In the genomic region with DNA sequence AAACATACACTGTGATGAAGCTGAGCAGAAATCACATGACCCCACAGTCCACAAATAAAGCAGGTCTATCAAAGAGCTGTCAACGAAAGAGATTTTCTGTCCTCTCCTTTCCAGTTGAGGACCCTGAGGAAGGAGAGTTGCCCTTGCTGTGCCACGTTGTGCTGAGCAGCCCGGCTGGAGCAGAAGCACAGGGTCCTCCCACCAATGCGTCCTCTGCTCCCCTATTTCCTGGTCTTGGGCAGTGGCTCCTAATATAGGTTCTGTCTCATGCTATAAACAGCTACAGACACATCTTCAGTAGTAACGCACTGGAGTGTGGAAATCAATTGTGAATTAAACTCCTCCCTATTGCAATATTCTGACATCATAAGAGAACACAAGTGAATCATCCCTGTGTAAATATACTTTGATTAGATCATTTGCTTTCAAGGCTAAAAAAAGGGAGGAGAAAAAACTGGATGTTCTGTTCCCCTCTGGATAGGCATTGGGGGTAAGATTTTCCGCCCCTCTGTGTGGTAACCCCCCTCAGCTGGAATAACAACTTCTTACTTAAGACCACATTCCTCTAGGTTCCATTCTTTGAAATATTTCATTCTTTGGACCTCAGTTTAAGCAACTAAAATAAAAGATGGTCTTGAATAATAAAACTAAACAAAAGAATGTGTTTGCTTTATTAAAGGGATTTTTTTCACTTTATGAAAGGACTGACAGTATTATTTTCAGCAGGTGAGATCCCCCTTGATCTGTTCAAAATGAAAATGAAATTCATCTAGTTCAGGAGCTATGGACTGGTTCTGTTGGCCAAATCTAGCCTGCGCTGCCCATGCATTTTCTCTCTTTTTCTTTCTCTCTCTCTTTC, we compare ENCODE assay signal across 1 cellular context.
A peak's percentile ranks its signal among the peaks of the same experiment; 100 is the strongest.
TF ChIP-seq lines count a peak whose summit lies in the region.

No MANE protein-coding gene starts in this region.

TF ChIP-seq in HepG2, 621 proteins besides CTCF, POLR2A, EP300 and RAD21 (continued from another document and continues in another):
- TF ChIP-seq, protein P1, sequence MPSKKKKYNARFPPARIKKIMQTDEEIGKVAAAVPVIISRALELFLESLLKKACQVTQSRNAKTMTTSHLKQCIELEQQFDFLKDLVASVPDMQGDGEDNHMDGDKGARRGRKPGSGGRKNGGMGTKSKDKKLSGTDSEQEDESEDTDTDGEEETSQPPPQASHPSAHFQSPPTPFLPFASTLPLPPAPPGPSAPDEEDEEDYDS (CRISPR knock-in tag; IDR thresholded peaks at IDR 0.05): no peak; the same call in 1 of the 2 replicates
- no peak for TF ChIP-seq ZNF782 (CRISPR knock-in tag; IDR thresholded peaks at IDR 0.05; ENCODE audit: borderline replicate concordance)
- no peak for TF ChIP-seq RFXANK (CRISPR knock-in tag; IDR thresholded peaks at IDR 0.05)
- no peak for TF ChIP-seq SPEN (CRISPR knock-in tag; IDR thresholded peaks at IDR 0.05; ENCODE audit: low read depth)
- TF ChIP-seq ZNF629 (CRISPR knock-in tag; conservative IDR thresholded peaks at IDR 0.05): no peak
- TF ChIP-seq NFIB (CRISPR knock-in tag; IDR thresholded peaks at IDR 0.05; ENCODE audit: borderline replicate concordance): no peak
- no peak for TF ChIP-seq ZNF790 (CRISPR knock-in tag; IDR thresholded peaks at IDR 0.05; ENCODE audit: borderline replicate concordance)
- TF ChIP-seq, protein P2, sequence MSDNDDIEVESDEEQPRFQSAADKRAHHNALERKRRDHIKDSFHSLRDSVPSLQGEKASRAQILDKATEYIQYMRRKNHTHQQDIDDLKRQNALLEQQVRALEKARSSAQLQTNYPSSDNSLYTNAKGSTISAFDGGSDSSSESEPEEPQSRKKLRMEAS (IDR thresholded peaks at IDR 0.05): no peak
- no peak for TF ChIP-seq MATR3 (CRISPR knock-in tag; IDR thresholded peaks at IDR 0.05)
- TF ChIP-seq ZNF205 (CRISPR knock-in tag; IDR thresholded peaks at IDR 0.05): no peak
- TF ChIP-seq ZNF567 (CRISPR knock-in tag; IDR thresholded peaks at IDR 0.05; ENCODE audit: borderline replicate concordance): no peak
- TF ChIP-seq HMGA1 (CRISPR knock-in tag; conservative IDR thresholded peaks at IDR 0.05): no peak
- TF ChIP-seq ZNF619 (CRISPR knock-in tag; IDR thresholded peaks at IDR 0.05): no peak
- TF ChIP-seq AKAP8 (CRISPR knock-in tag; IDR thresholded peaks at IDR 0.05): no peak
- TF ChIP-seq NR3C1 (CRISPR knock-in tag; IDR thresholded peaks at IDR 0.05): no peak
- TF ChIP-seq, protein P3, sequence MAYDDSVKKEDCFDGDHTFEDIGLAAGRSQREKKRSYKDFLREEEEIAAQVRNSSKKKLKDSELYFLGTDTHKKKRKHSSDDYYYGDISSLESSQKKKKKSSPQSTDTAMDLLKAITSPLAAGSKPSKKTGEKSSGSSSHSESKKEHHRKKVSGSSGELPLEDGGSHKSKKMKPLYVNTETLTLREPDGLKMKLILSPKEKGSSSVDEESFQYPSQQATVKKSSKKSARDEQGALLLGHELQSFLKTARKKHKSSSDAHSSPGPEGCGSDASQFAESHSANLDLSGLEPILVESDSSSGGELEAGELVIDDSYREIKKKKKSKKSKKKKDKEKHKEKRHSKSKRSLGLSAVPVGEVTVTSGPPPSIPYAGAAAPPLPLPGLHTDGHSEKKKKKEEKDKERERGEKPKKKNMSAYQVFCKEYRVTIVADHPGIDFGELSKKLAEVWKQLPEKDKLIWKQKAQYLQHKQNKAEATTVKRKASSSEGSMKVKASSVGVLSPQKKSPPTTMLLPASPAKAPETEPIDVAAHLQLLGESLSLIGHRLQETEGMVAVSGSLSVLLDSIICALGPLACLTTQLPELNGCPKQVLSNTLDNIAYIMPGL (CRISPR knock-in tag; IDR thresholded peaks at IDR 0.05; ENCODE audit: borderline replicate concordance in 1 of 2, low read depth in 1 of 2): no peak
- TF ChIP-seq PCBP2 (optimal IDR thresholded peaks at IDR 0.05; ENCODE audit: low read depth, low read length, poor library complexity, severe bottlenecking): no peak
- TF ChIP-seq, protein P4, sequence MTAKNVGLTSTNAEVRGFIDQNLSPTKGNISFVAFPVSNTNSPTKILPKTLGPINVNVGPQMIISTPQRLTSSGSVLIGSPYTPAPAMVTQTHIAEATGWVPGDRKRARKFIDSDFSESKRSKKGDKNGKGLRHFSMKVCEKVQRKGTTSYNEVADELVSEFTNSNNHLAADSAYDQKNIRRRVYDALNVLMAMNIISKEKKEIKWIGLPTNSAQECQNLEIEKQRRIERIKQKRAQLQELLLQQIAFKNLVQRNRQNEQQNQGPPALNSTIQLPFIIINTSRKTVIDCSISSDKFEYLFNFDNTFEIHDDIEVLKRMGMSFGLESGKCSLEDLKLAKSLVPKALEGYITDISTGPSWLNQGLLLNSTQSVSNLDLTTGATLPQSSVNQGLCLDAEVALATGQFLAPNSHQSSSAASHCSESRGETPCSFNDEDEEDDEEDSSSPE (CRISPR knock-in tag; IDR thresholded peaks at IDR 0.05): no peak
- TF ChIP-seq CEBPG (CRISPR knock-in tag; IDR thresholded peaks at IDR 0.05): peak; percentile 74
- no peak for TF ChIP-seq KLF9 (CRISPR knock-in tag; IDR thresholded peaks at IDR 0.05; ENCODE audit: low read depth)
- TF ChIP-seq, protein P5, sequence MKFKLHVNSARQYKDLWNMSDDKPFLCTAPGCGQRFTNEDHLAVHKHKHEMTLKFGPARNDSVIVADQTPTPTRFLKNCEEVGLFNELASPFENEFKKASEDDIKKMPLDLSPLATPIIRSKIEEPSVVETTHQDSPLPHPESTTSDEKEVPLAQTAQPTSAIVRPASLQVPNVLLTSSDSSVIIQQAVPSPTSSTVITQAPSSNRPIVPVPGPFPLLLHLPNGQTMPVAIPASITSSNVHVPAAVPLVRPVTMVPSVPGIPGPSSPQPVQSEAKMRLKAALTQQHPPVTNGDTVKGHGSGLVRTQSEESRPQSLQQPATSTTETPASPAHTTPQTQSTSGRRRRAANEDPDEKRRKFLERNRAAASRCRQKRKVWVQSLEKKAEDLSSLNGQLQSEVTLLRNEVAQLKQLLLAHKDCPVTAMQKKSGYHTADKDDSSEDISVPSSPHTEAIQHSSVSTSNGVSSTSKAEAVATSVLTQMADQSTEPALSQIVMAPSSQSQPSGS (CRISPR knock-in tag; IDR thresholded peaks at IDR 0.05): peak; percentile 81
- TF ChIP-seq THRA (CRISPR knock-in tag; IDR thresholded peaks at IDR 0.05; ENCODE audit: borderline replicate concordance): no peak
- TF ChIP-seq ZNF17 (CRISPR knock-in tag; IDR thresholded peaks at IDR 0.05): no peak
- TF ChIP-seq ZNF878 (CRISPR knock-in tag; IDR thresholded peaks at IDR 0.05): no peak
- TF ChIP-seq PPARG (CRISPR knock-in tag; conservative IDR thresholded peaks at IDR 0.05): no peak
- no peak for TF ChIP-seq ESRRA (CRISPR knock-in tag; IDR thresholded peaks at IDR 0.05; ENCODE audit: low read depth)
- TF ChIP-seq YEATS4 (CRISPR knock-in tag; IDR thresholded peaks at IDR 0.05; ENCODE audit: borderline replicate concordance): 0 out of 2 replicates have a peak, but pooled peaks have one; percentile 32
- no peak for TF ChIP-seq ZNF616 (CRISPR knock-in tag; IDR thresholded peaks at IDR 0.05; ENCODE audit: low read depth)
- TF ChIP-seq NFKBIZ (CRISPR knock-in tag; IDR thresholded peaks at IDR 0.05): peak; percentile 31; the same call in 1 of the 2 replicates
- peak; percentile 67; the same call in 1 of the 2 replicates for TF ChIP-seq HMG20A (CRISPR knock-in tag; IDR thresholded peaks at IDR 0.05; ENCODE audit: borderline replicate concordance)
- peak; percentile 77; the same call in 1 of the 2 replicates for TF ChIP-seq FOSL1 (CRISPR knock-in tag; IDR thresholded peaks at IDR 0.05; ENCODE audit: borderline replicate concordance)
- TF ChIP-seq FOXA3 (CRISPR knock-in tag; IDR thresholded peaks at IDR 0.05): peak; percentile 92
- no peak for TF ChIP-seq ZNF83 (CRISPR knock-in tag; IDR thresholded peaks at IDR 0.05; ENCODE audit: borderline replicate concordance)
- TF ChIP-seq ZNF224 (CRISPR knock-in tag; IDR thresholded peaks at IDR 0.05): no peak
- TF ChIP-seq GATAD2A (CRISPR knock-in tag; IDR thresholded peaks at IDR 0.05): peak; percentile 80
- peak; percentile 38; the same call in 1 of the 2 replicates for TF ChIP-seq KDM2A (CRISPR knock-in tag; IDR thresholded peaks at IDR 0.05; ENCODE audit: borderline replicate concordance, low read depth)
- TF ChIP-seq, protein P6, sequence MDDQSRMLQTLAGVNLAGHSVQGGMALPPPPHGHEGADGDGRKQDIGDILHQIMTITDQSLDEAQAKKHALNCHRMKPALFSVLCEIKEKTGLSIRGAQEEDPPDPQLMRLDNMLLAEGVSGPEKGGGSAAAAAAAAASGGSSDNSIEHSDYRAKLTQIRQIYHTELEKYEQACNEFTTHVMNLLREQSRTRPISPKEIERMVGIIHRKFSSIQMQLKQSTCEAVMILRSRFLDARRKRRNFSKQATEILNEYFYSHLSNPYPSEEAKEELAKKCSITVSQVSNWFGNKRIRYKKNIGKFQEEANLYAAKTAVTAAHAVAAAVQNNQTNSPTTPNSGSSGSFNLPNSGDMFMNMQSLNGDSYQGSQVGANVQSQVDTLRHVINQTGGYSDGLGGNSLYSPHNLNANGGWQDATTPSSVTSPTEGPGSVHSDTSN (CRISPR knock-in tag; IDR thresholded peaks at IDR 0.05; ENCODE audit: borderline replicate concordance): no peak
- no peak for TF ChIP-seq HNF1A (IDR thresholded peaks at IDR 0.05; ENCODE audit: low read depth)
- no peak for TF ChIP-seq HNF1A (CRISPR knock-in tag; IDR thresholded peaks at IDR 0.05; ENCODE audit: borderline replicate concordance)
- no peak for TF ChIP-seq FOXO4 (CRISPR knock-in tag; conservative IDR thresholded peaks at IDR 0.05)
- TF ChIP-seq SKIL (CRISPR knock-in tag; IDR thresholded peaks at IDR 0.05; ENCODE audit: borderline replicate concordance): no peak
